ENCODE assay signal across 8 cellular contexts in genomic region chr2:64018715-64019082, GRCh38. TPM values are rescaled to one million over a fixed set of nuclear protein-coding genes. Genes with fewer than 3 reads are reported as not detected.
DNase-seq lines count a peak whose midpoint lies in the region; ATAC-seq, FAIRE-seq and TF ChIP-seq lines count a peak whose summit lies in the region.

No MANE protein-coding gene starts in this region.

- H3K36me3 Mint-ChIP-seq in stimulated activated effector memory CD8-positive, alpha-beta T cell treated with anti-CD3 and anti-CD28 coated beads, Interleukin-12 subunit alpha, Interleukin-12 subunit beta, amount 100 ng/mL, for 72 hours, result peaks cover 19% of the 10 kb centered on the region

- peaks cover 38% of the 10 kb centered on the region for H3K4me1 Mint-ChIP-seq in stimulated activated effector memory CD8-positive, alpha-beta T cell treated with anti-CD3 and anti-CD28 coated beads, Interleukin-12 subunit alpha, Interleukin-12 subunit beta, amount 100 ng/mL, for 72 hours

- H3K9me3 Mint-ChIP-seq in stimulated activated effector memory CD8-positive, alpha-beta T cell treated with anti-CD3 and anti-CD28 coated beads, Interleukin-12 subunit alpha, Interleukin-12 subunit beta, amount 100 ng/mL, for 72 hours, result no peaks in the 10 kb centered on the region

- H3K27me3 ChIP-seq in left lung, result no peaks in the 10 kb centered on the region

- peak overlapping the region; percentile 80 for H3K27ac ChIP-seq in caudate nucleus (ENCODE audit: low read depth, low read length)
- H3K27ac ChIP-seq in left lung, result peak overlapping the region; percentile 95 to 98

- DNase-seq in AG09309 (ENCODE audit: low read depth), result no peak
- DNase-seq in RCC 7860 (ENCODE audit: low spot score), result peak; percentile 22
- DNase-seq in caudate nucleus (lab: John Stamatoyannopoulos, UW), result peak in 33 of 61 donors; percentile 13 to 75 (median 49)
- DNase-seq in left lung, result peak in 1 of 2 donors; percentile 91
- no peak for DNase-seq in stimulated activated effector memory CD8-positive, alpha-beta T cell treated with anti-CD3 and anti-CD28 coated beads, Interleukin-12 subunit alpha, Interleukin-12 subunit beta, amount 100 ng/mL, for 72 hours (ENCODE audit: low spot score in 2 of 2)
- DNase-seq in ecto neural progenitor cell (ENCODE audit: low spot score), result no peak

- FAIRE-seq in RCC 7860 (lab: Jason Lieb, UNC), result no peak

- no peak for TF ChIP-seq CTCF in AG09309 (IDR thresholded peaks at IDR 0.05; ENCODE audit: control insufficient read depth, insufficient read depth, low read depth, low read length, missing control alignments)
- no peak for TF ChIP-seq CTCF in left lung (IDR thresholded peaks at IDR 0.05)

- peak overlapping the region; percentile 100 for H3K27ac Mint-ChIP-seq in stimulated activated effector memory CD8-positive, alpha-beta T cell treated with anti-CD3 and anti-CD28 coated beads, Interleukin-12 subunit alpha, Interleukin-12 subunit beta, amount 100 ng/mL, for 72 hours

- ATAC-seq in GM18502 (IDR thresholded peaks at IDR 0.05; ENCODE audit: poor library complexity, unreplicated experiment) (peak; percentile 64), HG03039 (IDR thresholded peaks at IDR 0.05; ENCODE audit: unreplicated experiment) (peak; percentile 54), left lung (peak; percentile 75)
- peak; percentile 79 for ATAC-seq in stimulated activated effector memory CD8-positive, alpha-beta T cell treated with anti-CD3 and anti-CD28 coated beads, Interleukin-12 subunit alpha, Interleukin-12 subunit beta, amount 100 ng/mL, for 72 hours

- intact Hi-C loops in left lung (cut with DNase I), result no loop called here

- H3K9me3 ChIP-seq in left lung, result no peaks in the 10 kb centered on the region

- no peaks in the 10 kb centered on the region for H3K36me3 ChIP-seq in left lung

- H3K4me3 Mint-ChIP-seq in stimulated activated effector memory CD8-positive, alpha-beta T cell treated with anti-CD3 and anti-CD28 coated beads, Interleukin-12 subunit alpha, Interleukin-12 subunit beta, amount 100 ng/mL, for 72 hours, result peak overlapping the region; percentile 95

- H3K4me1 ChIP-seq in left lung, result peaks cover 22 to 53% of the 10 kb centered on the region in 2 donors

- H3K4me3 ChIP-seq in AG09309 (ENCODE audit: control insufficient read depth, low read depth, low read length), result peak overlapping the region; percentile 64
- peak overlapping the region; percentile 44 to 58 for H3K4me3 ChIP-seq in left lung

RNA-seq across cellular contexts. Expression of gene VPS54, which starts 0.5 kb away (rescaled TPM):
- 10 to 100 TPM; 24.1 to 24.6 TPM for total RNA-seq in left lung

Comparison
In these comparisons a context has a peak if more than half of its experiments do, and no peak if none do; other contexts are left out.
1. DNase-seq: peak in RCC 7860 (single experiment) and caudate nucleus (33 of 61); none in AG09309 (single experiment), stimulated activated effector memory CD8-positive, alpha-beta T cell treated with anti-CD3 and anti-CD28 coated beads, Interleukin-12 subunit alpha, Interleukin-12 subunit beta, amount 100 ng/mL, for 72 hours (0 of 2) and ecto neural progenitor cell (single experiment).
2. Peak in every context shown above with its lines, with median percentiles within 50 percentile points of each other: ATAC-seq.